Comparison of ENCODE assay signal across 17 cellular contexts in genomic region chr3:170259853-170260386, GRCh38. TPM values are rescaled to one million over a fixed set of nuclear protein-coding genes. Genes with fewer than 3 reads are reported as not detected.
DNase-seq lines count a peak whose midpoint lies in the region; ATAC-seq and TF ChIP-seq lines count a peak whose summit lies in the region.
"Had no signal": no experiment of that assay in that cellular context is flagged by ENCODE, and none has a peak within 500 bp of the region (broad histone marks: within the 10 kb centered on the region; RNA-seq: fewer than 3 reads in every experiment).

No MANE protein-coding gene starts in this region.

- no peaks in the 10 kb centered on the region for H3K27me3 Mint-ChIP-seq in activated T-cell treated with anti-CD3 and anti-CD28 coated beads, Interleukin-2, amount 50 U/mL, for 4 hours (ENCODE audit: low read depth)
- no peaks in the 10 kb centered on the region for H3K27me3 Mint-ChIP-seq in activated naive CD8-positive, alpha-beta T cell treated with anti-CD3 and anti-CD28 coated beads, Interleukin-2, amount 50 U/mL, for 24 hours

- intact Hi-C loops in vagina (cut with DNase I) = no loop called here

- H4K20me1 ChIP-seq in smooth muscle cell (ENCODE audit: low read depth) = peaks cover 17% of the 10 kb centered on the region

- H3K36me3 Mint-ChIP-seq in activated T-cell treated with anti-CD3 and anti-CD28 coated beads, Interleukin-2, amount 50 U/mL, for 4 hours (ENCODE audit: insufficient read depth) = peaks cover 26% of the 10 kb centered on the region
- peaks cover 34% of the 10 kb centered on the region for H3K36me3 Mint-ChIP-seq in activated naive CD8-positive, alpha-beta T cell treated with anti-CD3 and anti-CD28 coated beads, Interleukin-2, amount 50 U/mL, for 24 hours (ENCODE audit: low read depth)

- DNase-seq in activated T-cell treated with anti-CD3 and anti-CD28 coated beads, Interleukin-2, amount 50 U/mL, for 4 hours = no peak
- no peak for DNase-seq in activated T-cell treated with anti-CD3 and anti-CD28 coated beads, Interleukin-2, amount 50 U/mL, for 48 hours
- DNase-seq in NCI-H226 (peak; percentile 14), smooth muscle cell (lab: John Stamatoyannopoulos, UW; ENCODE audit: unreplicated experiment) (no peak), Kasumi-1 (lab: John Stamatoyannopoulos, UW) (no peak), vagina (ENCODE audit: extremely low spot score in 2 of 2) (no peak)
- DNase-seq in activated naive CD8-positive, alpha-beta T cell treated with anti-CD3 and anti-CD28 coated beads, Interleukin-2, amount 50 U/mL, for 24 hours = no peak
- DNase-seq: AML-193, DMS153, NCI-H1436, NCI-H2029, NCI-H2171, NCI-H446 treated with DMSO at 0.1 percent for 48 hours, NCI-H748 treated with DMSO at 0.1 percent for 48 hours had no signal

- TF ChIP-seq CTCF in smooth muscle cell (IDR thresholded peaks at IDR 0.05; ENCODE audit: borderline replicate concordance, insufficient read depth, poor library complexity, severe bottlenecking) = no peak
- TF ChIP-seq CTCF in vagina (IDR thresholded peaks at IDR 0.05) = no peak

- peak overlapping the region; percentile 24 for H3K27ac Mint-ChIP-seq in activated naive CD8-positive, alpha-beta T cell treated with anti-CD3 and anti-CD28 coated beads, Interleukin-2, amount 50 U/mL, for 24 hours

- peaks cover 26% of the 10 kb centered on the region for H3K79me2 ChIP-seq in smooth muscle cell (ENCODE audit: low read depth)

- no peak overlapping the region for H2AFZ ChIP-seq in smooth muscle cell (ENCODE audit: low read depth)

- no peaks in the 10 kb centered on the region for H3K27me3 ChIP-seq in smooth muscle cell (ENCODE audit: low read depth)
- no peaks in the 10 kb centered on the region for H3K27me3 ChIP-seq in vagina

- ATAC-seq in activated T-cell treated with anti-CD3 and anti-CD28 coated beads, Interleukin-2, amount 50 U/mL, for 4 hours = peak; percentile 39 to 46
- no peak for ATAC-seq in activated naive CD8-positive, alpha-beta T cell treated with anti-CD3 and anti-CD28 coated beads, Interleukin-2, amount 50 U/mL, for 24 hours
- ATAC-seq in GM18870 (IDR thresholded peaks at IDR 0.05; ENCODE audit: unreplicated experiment) = no peak
- ATAC-seq: K562 had no signal

- no peak overlapping the region for H3K4me2 ChIP-seq in smooth muscle cell

- WGBS in smooth muscle cell (ENCODE audit: low lambda C conversion rate) = 89% methylated on average over 4 of the region's 4 CpGs

- peaks cover 35% of the 10 kb centered on the region for H3K4me1 Mint-ChIP-seq in activated T-cell treated with anti-CD3 and anti-CD28 coated beads, Interleukin-2, amount 50 U/mL, for 4 hours (ENCODE audit: low read depth)
- peaks cover 49% of the 10 kb centered on the region for H3K4me1 Mint-ChIP-seq in activated naive CD8-positive, alpha-beta T cell treated with anti-CD3 and anti-CD28 coated beads, Interleukin-2, amount 50 U/mL, for 24 hours

- H3K4me1 ChIP-seq in smooth muscle cell (ENCODE audit: low read depth) = no peaks in the 10 kb centered on the region
- no peaks in the 10 kb centered on the region for H3K4me1 ChIP-seq in vagina

- H3K9me3 Mint-ChIP-seq in activated T-cell treated with anti-CD3 and anti-CD28 coated beads, Interleukin-2, amount 50 U/mL, for 4 hours = no peaks in the 10 kb centered on the region
- H3K9me3 Mint-ChIP-seq in activated naive CD8-positive, alpha-beta T cell treated with anti-CD3 and anti-CD28 coated beads, Interleukin-2, amount 50 U/mL, for 24 hours = peaks cover 18% of the 10 kb centered on the region

- no peaks in the 10 kb centered on the region for H3K9me3 ChIP-seq in smooth muscle cell (replicated peaks; ENCODE audit: low read depth)
- H3K9me3 ChIP-seq in vagina = no peaks in the 10 kb centered on the region

- H3K36me3 ChIP-seq in smooth muscle cell (ENCODE audit: low read depth) = no peaks in the 10 kb centered on the region
- H3K36me3 ChIP-seq in vagina = peaks cover 0 to 28% of the 10 kb centered on the region in 2 donors

- TF ChIP-seq POLR2A in vagina (IDR thresholded peaks at IDR 0.05) = no peak

- peak overlapping the region; percentile 24 for H3K27ac ChIP-seq in smooth muscle cell (ENCODE audit: low read depth)
- no peak overlapping the region for H3K27ac ChIP-seq in vagina

- H3K4me3 ChIP-seq in smooth muscle cell (no peak overlapping the region), vagina (no peak overlapping the region)
- H3K4me3 ChIP-seq: K562 had no signal

- H3F3A ChIP-seq in smooth muscle cell (ENCODE audit: low read depth) = no peaks in the 10 kb centered on the region

- H3K4me3 Mint-ChIP-seq in activated T-cell treated with anti-CD3 and anti-CD28 coated beads, Interleukin-2, amount 50 U/mL, for 4 hours = no peak overlapping the region
- no peak overlapping the region for H3K4me3 Mint-ChIP-seq in activated naive CD8-positive, alpha-beta T cell treated with anti-CD3 and anti-CD28 coated beads, Interleukin-2, amount 50 U/mL, for 24 hours
- H3K4me3 Mint-ChIP-seq: CD14-positive monocyte had no signal

- no peak overlapping the region for H3K9ac ChIP-seq in smooth muscle cell (ENCODE audit: low read depth)

RNA-seq across cellular contexts. Expression of gene PRKCI, which starts 37.7 kb away (rescaled TPM):
- 10 to 100 TPM; 15.8 to 18.4 (median 17.3) TPM for total RNA-seq in activated T-cell treated with anti-CD3 and anti-CD28 coated beads, Interleukin-2, amount 50 U/mL, for 4 hours
- 62.6 and 82.8 TPM in 2 replicates for total RNA-seq in smooth muscle cell
- 20.0 and 32.3 TPM in 2 replicates for polyA plus RNA-seq in smooth muscle cell
- 33.9 TPM for total RNA-seq in vagina

Comparison
In these comparisons a context has a peak if more than half of its experiments do, and no peak if none do; other contexts are left out.
1. ATAC-seq: peak in activated T-cell treated with anti-CD3 and anti-CD28 coated beads, Interleukin-2, amount 50 U/mL, for 4 hours (2 of 2); none in activated naive CD8-positive, alpha-beta T cell treated with anti-CD3 and anti-CD28 coated beads, Interleukin-2, amount 50 U/mL, for 24 hours (single experiment) and GM18870 (single experiment).